In genomic region chr11:67082071-67082791, GRCh38 we compare ENCODE assay signal across 11 cellular contexts. TPM values are rescaled to one million over a fixed set of nuclear protein-coding genes. Genes with fewer than 3 reads are reported as not detected.
A peak's percentile ranks its signal among the peaks of the same experiment; 100 is the strongest.
DNase-seq lines count a peak whose midpoint lies in the region; ATAC-seq and TF ChIP-seq lines count a peak whose summit lies in the region.
"Had no signal": no experiment of that assay in that cellular context is flagged by ENCODE, and none has a peak within 500 bp of the region (broad histone marks: within the 10 kb centered on the region; RNA-seq: fewer than 3 reads in every experiment).

No MANE protein-coding gene starts in this region.

- H3K36me3 ChIP-seq in right atrium auricular region = no peaks in the 10 kb centered on the region
- H3K36me3 ChIP-seq: HAP-1 had no signal

- no peak for TF ChIP-seq CTCF in right atrium auricular region (IDR thresholded peaks at IDR 0.05)

- peaks cover 24% of the 10 kb centered on the region for H3K4me1 Mint-ChIP-seq in stimulated activated naive CD8-positive, alpha-beta T cell treated with anti-CD3 and anti-CD28 coated beads, Interleukin-15, Interleukin-2, amounts not matched to agents 100 ng/mL and 50 ng/mL, for 24 hours (ENCODE audit: low read depth)
- peaks cover 23% of the 10 kb centered on the region for H3K4me1 Mint-ChIP-seq in activated T-cell treated with anti-CD3 and anti-CD28 coated beads, Interleukin-2, amount 50 U/mL, for 72 hours (ENCODE audit: low read depth)

- H3K4me3 Mint-ChIP-seq in stimulated activated naive CD8-positive, alpha-beta T cell treated with anti-CD3 and anti-CD28 coated beads, Interleukin-15, Interleukin-2, amounts not matched to agents 100 ng/mL and 50 ng/mL, for 24 hours = peak overlapping the region; percentile 31
- peak overlapping the region; percentile 73 for H3K4me3 Mint-ChIP-seq in activated T-cell treated with anti-CD3 and anti-CD28 coated beads, Interleukin-2, amount 50 U/mL, for 72 hours

- no peak overlapping the region for H3K27ac Mint-ChIP-seq in stimulated activated naive CD8-positive, alpha-beta T cell treated with anti-CD3 and anti-CD28 coated beads, Interleukin-15, Interleukin-2, amounts not matched to agents 100 ng/mL and 50 ng/mL, for 24 hours
- H3K27ac Mint-ChIP-seq in activated T-cell treated with anti-CD3 and anti-CD28 coated beads, Interleukin-2, amount 50 U/mL, for 72 hours = no peak overlapping the region

- H3K36me3 Mint-ChIP-seq in stimulated activated naive CD8-positive, alpha-beta T cell treated with anti-CD3 and anti-CD28 coated beads, Interleukin-15, Interleukin-2, amounts not matched to agents 100 ng/mL and 50 ng/mL, for 24 hours (ENCODE audit: low read depth) = no peaks in the 10 kb centered on the region
- no peaks in the 10 kb centered on the region for H3K36me3 Mint-ChIP-seq in activated T-cell treated with anti-CD3 and anti-CD28 coated beads, Interleukin-2, amount 50 U/mL, for 72 hours (ENCODE audit: insufficient read depth in 2 of 2)

- peaks cover 0 to 14% of the 10 kb centered on the region in 2 donors for H3K4me1 ChIP-seq in right atrium auricular region

- peaks cover 12% of the 10 kb centered on the region for H3K27me3 Mint-ChIP-seq in stimulated activated naive CD8-positive, alpha-beta T cell treated with anti-CD3 and anti-CD28 coated beads, Interleukin-15, Interleukin-2, amounts not matched to agents 100 ng/mL and 50 ng/mL, for 24 hours
- peaks cover 15% of the 10 kb centered on the region for H3K27me3 Mint-ChIP-seq in activated T-cell treated with anti-CD3 and anti-CD28 coated beads, Interleukin-2, amount 50 U/mL, for 72 hours (ENCODE audit: low read depth)

- H3K9me3 Mint-ChIP-seq in stimulated activated naive CD8-positive, alpha-beta T cell treated with anti-CD3 and anti-CD28 coated beads, Interleukin-15, Interleukin-2, amounts not matched to agents 100 ng/mL and 50 ng/mL, for 24 hours = no peaks in the 10 kb centered on the region
- no peaks in the 10 kb centered on the region for H3K9me3 Mint-ChIP-seq in activated T-cell treated with anti-CD3 and anti-CD28 coated beads, Interleukin-2, amount 50 U/mL, for 72 hours

- H3K4me3 ChIP-seq in right atrium auricular region = peak overlapping the region in 1 of 2 donors; percentile 28
- H3K4me3 ChIP-seq: HAP-1 had no signal

- H3K27ac ChIP-seq in right atrium auricular region = peak overlapping the region; percentile 13 to 64
- H3K27ac ChIP-seq: C4-2B had no signal

- no peak for ATAC-seq in stimulated activated naive CD8-positive, alpha-beta T cell treated with anti-CD3 and anti-CD28 coated beads, Interleukin-15, Interleukin-2, amounts not matched to agents 100 U/mL and 50 U/mL, for 24 hours
- ATAC-seq in activated T-cell treated with anti-CD3 and anti-CD28 coated beads, Interleukin-2, amount 50 U/mL, for 72 hours (replicated peaks in 1 of 2) = peak in 1 of 2 donors; percentile 28
- no peak for ATAC-seq in HG03520 (IDR thresholded peaks at IDR 0.05; ENCODE audit: unreplicated experiment)

- H3K9me3 ChIP-seq in right atrium auricular region = no peaks in the 10 kb centered on the region
- H3K9me3 ChIP-seq: HAP-1 had no signal

- H3K27me3 ChIP-seq in right atrium auricular region = no peaks in the 10 kb centered on the region

- no peak for DNase-seq in stimulated activated naive CD8-positive, alpha-beta T cell treated with anti-CD3 and anti-CD28 coated beads, Interleukin-15, Interleukin-2, amounts not matched to agents 100 U/mL and 50 U/mL, for 24 hours
- DNase-seq in activated T-cell treated with anti-CD3 and anti-CD28 coated beads, Interleukin-2, amount 50 U/mL, for 72 hours = no peak
- DNase-seq in right atrium auricular region (ENCODE audit: low spot score) = no peak
- DNase-seq in SK-N-DZ (ENCODE audit: low spot score) = no peak
- DNase-seq in effector CD4-positive, alpha-beta T cell = no peak
- no peak for DNase-seq in NCI-H2029 (lab: John Stamatoyannopoulos, UW)
- DNase-seq: NCI-H2107 had no signal

RNA-seq across cellular contexts. Expression of gene RHOD, which starts 25.6 kb away (rescaled TPM):
- 1 to 10 TPM; 2.6 to 3.4 TPM for total RNA-seq in activated T-cell treated with anti-CD3 and anti-CD28 coated beads, Interleukin-2, amount 50 U/mL, for 72 hours
- 10 to 100 TPM; 39.1 to 68.5 TPM for total RNA-seq in right atrium auricular region
- polyA plus RNA-seq in SK-N-DZ (2014; cell fraction: cytosol; rRNA removed) = not detected in 2 replicates
- not detected in 2 replicates for polyA plus RNA-seq in SK-N-DZ (2014; cell fraction: nucleus; rRNA removed)

RNA-seq across cellular contexts. Expression of gene KDM2A, which starts 36.8 kb away (rescaled TPM):
- 100 to 1,000 TPM; 104 to 107 TPM for total RNA-seq in activated T-cell treated with anti-CD3 and anti-CD28 coated beads, Interleukin-2, amount 50 U/mL, for 72 hours
- 10 to 100 TPM; 27.7 to 37.3 TPM for total RNA-seq in right atrium auricular region
- polyA plus RNA-seq in SK-N-DZ (2014; cell fraction: cytosol; rRNA removed) = 11.9 and 12.6 TPM in 2 replicates
- polyA plus RNA-seq in SK-N-DZ (2014; cell fraction: nucleus; rRNA removed) = 19.1 and 27.3 TPM in 2 replicates

RNA-seq across cellular contexts. Expression of gene SYT12, which starts 59.3 kb away (rescaled TPM):
- total RNA-seq in activated T-cell treated with anti-CD3 and anti-CD28 coated beads, Interleukin-2, amount 50 U/mL, for 72 hours = not detected
- total RNA-seq in right atrium auricular region = under 1 TPM; 0.44 to 0.59 TPM
- 0.24 TPM in 1 of 2 replicates, not detected in the other for polyA plus RNA-seq in SK-N-DZ (2014; cell fraction: cytosol; rRNA removed)
- 0.06 and 0.07 TPM in 2 replicates for polyA plus RNA-seq in SK-N-DZ (2014; cell fraction: nucleus; rRNA removed)

Comparison
In these comparisons a context has a peak if more than half of its experiments do, and no peak if none do; other contexts are left out.
1. RNA of gene RHOD, which starts 25.6 kb away (total RNA-seq): 39.1 to 68.5 TPM in right atrium auricular region; 2.6 to 3.4 TPM in activated T-cell treated with anti-CD3 and anti-CD28 coated beads, Interleukin-2, amount 50 U/mL, for 72 hours; every median in the first group is over 4 times any median in the second.